11 cellular contexts compared by ENCODE assay signal in genomic region chr10:91103384-91104184, GRCh38.
A peak's percentile ranks its signal among the peaks of the same experiment; 100 is the strongest.
DNase-seq lines count a peak whose midpoint lies in the region; ATAC-seq and TF ChIP-seq lines count a peak whose summit lies in the region.
"Had no signal": no experiment of that assay in that cellular context is flagged by ENCODE, and none has a peak within 500 bp of the region (broad histone marks: within the 10 kb centered on the region; RNA-seq: fewer than 3 reads in every experiment).

No MANE protein-coding gene starts in this region.

- H2AFZ ChIP-seq in DND-41 (ENCODE audit: low read depth, low read length), result no peak overlapping the region

- peaks cover 2% of the 10 kb centered on the region for H3K9me3 ChIP-seq in DND-41 (ENCODE audit: insufficient read depth, low read length, severe bottlenecking)

- H3K4me2 ChIP-seq in DND-41 (ENCODE audit: insufficient read depth, low read length), result no peak overlapping the region

- H3K9ac ChIP-seq in DND-41 (ENCODE audit: low read depth, low read length), result no peak overlapping the region

- H3K4me1 Mint-ChIP-seq in T-helper 2 cell treated with Interferon-gamma antibody and Interleukin-4, amounts not matched to agents 5 μg/mL and 100 μg/mL, for 36 hours (ENCODE audit: low read depth), result peaks cover 6% of the 10 kb centered on the region

- TF ChIP-seq CTCF in DND-41 (IDR thresholded peaks at IDR 0.05; ENCODE audit: borderline replicate concordance, extremely low read depth, low read length, poor library complexity, severe bottlenecking), result no peak
- no peak for TF ChIP-seq CTCF in cardiac fibroblast (IDR thresholded peaks at IDR 0.05; ENCODE audit: low read depth, low read length)

- no peak overlapping the region for H3K27ac Mint-ChIP-seq in T-helper 2 cell treated with Interferon-gamma antibody and Interleukin-4, amounts not matched to agents 5 μg/mL and 100 μg/mL, for 36 hours

- peak overlapping the region; percentile 52 for H3K27ac ChIP-seq in DND-41 (ENCODE audit: low read length)

- H3K36me3 ChIP-seq in DND-41 (ENCODE audit: insufficient read depth, low read length), result no peaks in the 10 kb centered on the region

- H3K27me3 ChIP-seq in DND-41 (ENCODE audit: insufficient read depth, low read length, poor library complexity), result no peaks in the 10 kb centered on the region

- peaks cover 38% of the 10 kb centered on the region for H3K4me1 ChIP-seq in DND-41 (ENCODE audit: insufficient read depth, low read length)

- DNase-seq in DND-41 (peak; percentile 54), cardiac fibroblast (ENCODE audit: low read depth in 2 of 2) (peak; percentile 6 to 8), medulla oblongata (ENCODE audit: extremely low spot score) (no peak), hepatic stellate cell (ENCODE audit: low spot score) (no peak)
- no peak for DNase-seq in T-helper 2 cell treated with Interferon-gamma antibody and Interleukin-4, amounts not matched to agents 5 μg/mL and 100 μg/mL, for 36 hours (ENCODE audit: low spot score)
- DNase-seq: NCI-H446 treated with DMSO at 0.1 percent for 48 hours, occipital lobe, T-helper 9 cell had no signal

- no peaks in the 10 kb centered on the region for H3K36me3 Mint-ChIP-seq in T-helper 2 cell treated with Interferon-gamma antibody and Interleukin-4, amounts not matched to agents 5 μg/mL and 100 μg/mL, for 36 hours (ENCODE audit: low read depth)

- peaks cover 2% of the 10 kb centered on the region for H3K27me3 Mint-ChIP-seq in T-helper 2 cell treated with Interferon-gamma antibody and Interleukin-4, amounts not matched to agents 5 μg/mL and 100 μg/mL, for 36 hours (ENCODE audit: low read depth)

- H3K9me3 Mint-ChIP-seq in T-helper 2 cell treated with Interferon-gamma antibody and Interleukin-4, amounts not matched to agents 5 μg/mL and 100 μg/mL, for 36 hours, result peaks cover 11% of the 10 kb centered on the region

- H3K4me3 Mint-ChIP-seq in T-helper 2 cell treated with Interferon-gamma antibody and Interleukin-4, amounts not matched to agents 5 μg/mL and 100 μg/mL, for 36 hours, result no peak overlapping the region

- H4K20me1 ChIP-seq in DND-41 (ENCODE audit: insufficient read depth, low read length), result no peaks in the 10 kb centered on the region

- no peaks in the 10 kb centered on the region for H3K79me2 ChIP-seq in DND-41 (ENCODE audit: insufficient read depth, low read length)

- peak; percentile 81 for ATAC-seq in DND-41 (ENCODE audit: insufficient read depth, low read depth)
- peak; percentile 78 for ATAC-seq in GM19467 (IDR thresholded peaks at IDR 0.05; ENCODE audit: unreplicated experiment)
- peak; percentile 68 for ATAC-seq in HG03342 (IDR thresholded peaks at IDR 0.05; ENCODE audit: unreplicated experiment)
- ATAC-seq in HG03097 (IDR thresholded peaks at IDR 0.05; ENCODE audit: low FRiP score, unreplicated experiment), result no peak

- H3K4me3 ChIP-seq in DND-41 (ENCODE audit: low read depth in 1 of 2, low read length in 2 of 2), result no peak overlapping the region
- no peak overlapping the region for H3K4me3 ChIP-seq in cardiac fibroblast (replicated peaks in 1 of 2; ENCODE audit: low read depth in 2 of 2, low read length in 2 of 2)

Comparison
In these comparisons a context has a peak if more than half of its experiments do, and no peak if none do; other contexts are left out.
1. DNase-seq: peak in DND-41 (single experiment) and cardiac fibroblast (2 of 2); none in T-helper 2 cell treated with Interferon-gamma antibody and Interleukin-4, amounts not matched to agents 5 μg/mL and 100 μg/mL, for 36 hours (single experiment), medulla oblongata (single experiment) and hepatic stellate cell (single experiment).